In the genomic region with DNA sequence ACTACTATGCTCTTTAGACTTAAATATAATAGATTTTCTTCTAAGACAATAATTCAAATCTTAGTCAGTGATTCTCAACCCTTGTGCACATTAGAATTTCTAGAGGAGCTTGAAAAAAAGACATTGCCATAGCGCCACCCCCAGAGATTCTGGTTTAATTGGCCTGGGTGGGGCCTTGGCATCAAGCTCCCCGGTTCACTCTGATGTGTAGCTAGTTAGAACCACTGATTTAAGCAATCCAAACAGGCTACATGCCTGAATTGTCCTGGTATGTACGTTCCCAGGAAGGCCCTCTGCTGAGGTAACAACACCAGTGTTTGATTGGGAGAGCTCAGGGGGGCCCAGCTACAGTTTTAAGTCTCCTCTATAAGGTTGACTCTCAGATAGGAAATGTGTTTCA, we compare ENCODE assay signal across 1 cellular context.
TF ChIP-seq lines count a peak whose summit lies in the region.

No MANE protein-coding gene starts in this region.

TF ChIP-seq in GM23338, 12 proteins besides CTCF, POLR2A, EP300 and RAD21:
- TF ChIP-seq EZH2 (IDR thresholded peaks at IDR 0.05; ENCODE audit: low read depth, unreplicated experiment) (no peak), CREB1 (CRISPR knock-in tag; IDR thresholded peaks at IDR 0.05; ENCODE audit: low read depth) (no peak), EZH2phosphoT487 (IDR thresholded peaks at IDR 0.05; ENCODE audit: unreplicated experiment) (no peak)
- TF ChIP-seq, protein P1, sequence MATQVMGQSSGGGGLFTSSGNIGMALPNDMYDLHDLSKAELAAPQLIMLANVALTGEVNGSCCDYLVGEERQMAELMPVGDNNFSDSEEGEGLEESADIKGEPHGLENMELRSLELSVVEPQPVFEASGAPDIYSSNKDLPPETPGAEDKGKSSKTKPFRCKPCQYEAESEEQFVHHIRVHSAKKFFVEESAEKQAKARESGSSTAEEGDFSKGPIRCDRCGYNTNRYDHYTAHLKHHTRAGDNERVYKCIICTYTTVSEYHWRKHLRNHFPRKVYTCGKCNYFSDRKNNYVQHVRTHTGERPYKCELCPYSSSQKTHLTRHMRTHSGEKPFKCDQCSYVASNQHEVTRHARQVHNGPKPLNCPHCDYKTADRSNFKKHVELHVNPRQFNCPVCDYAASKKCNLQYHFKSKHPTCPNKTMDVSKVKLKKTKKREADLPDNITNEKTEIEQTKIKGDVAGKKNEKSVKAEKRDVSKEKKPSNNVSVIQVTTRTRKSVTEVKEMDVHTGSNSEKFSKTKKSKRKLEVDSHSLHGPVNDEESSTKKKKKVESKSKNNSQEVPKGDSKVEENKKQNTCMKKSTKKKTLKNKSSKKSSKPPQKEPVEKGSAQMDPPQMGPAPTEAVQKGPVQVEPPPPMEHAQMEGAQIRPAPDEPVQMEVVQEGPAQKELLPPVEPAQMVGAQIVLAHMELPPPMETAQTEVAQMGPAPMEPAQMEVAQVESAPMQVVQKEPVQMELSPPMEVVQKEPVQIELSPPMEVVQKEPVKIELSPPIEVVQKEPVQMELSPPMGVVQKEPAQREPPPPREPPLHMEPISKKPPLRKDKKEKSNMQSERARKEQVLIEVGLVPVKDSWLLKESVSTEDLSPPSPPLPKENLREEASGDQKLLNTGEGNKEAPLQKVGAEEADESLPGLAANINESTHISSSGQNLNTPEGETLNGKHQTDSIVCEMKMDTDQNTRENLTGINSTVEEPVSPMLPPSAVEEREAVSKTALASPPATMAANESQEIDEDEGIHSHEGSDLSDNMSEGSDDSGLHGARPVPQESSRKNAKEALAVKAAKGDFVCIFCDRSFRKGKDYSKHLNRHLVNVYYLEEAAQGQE (IDR thresholded peaks at IDR 0.05; ENCODE audit: unreplicated experiment) = no peak
- TF ChIP-seq, protein P2, sequence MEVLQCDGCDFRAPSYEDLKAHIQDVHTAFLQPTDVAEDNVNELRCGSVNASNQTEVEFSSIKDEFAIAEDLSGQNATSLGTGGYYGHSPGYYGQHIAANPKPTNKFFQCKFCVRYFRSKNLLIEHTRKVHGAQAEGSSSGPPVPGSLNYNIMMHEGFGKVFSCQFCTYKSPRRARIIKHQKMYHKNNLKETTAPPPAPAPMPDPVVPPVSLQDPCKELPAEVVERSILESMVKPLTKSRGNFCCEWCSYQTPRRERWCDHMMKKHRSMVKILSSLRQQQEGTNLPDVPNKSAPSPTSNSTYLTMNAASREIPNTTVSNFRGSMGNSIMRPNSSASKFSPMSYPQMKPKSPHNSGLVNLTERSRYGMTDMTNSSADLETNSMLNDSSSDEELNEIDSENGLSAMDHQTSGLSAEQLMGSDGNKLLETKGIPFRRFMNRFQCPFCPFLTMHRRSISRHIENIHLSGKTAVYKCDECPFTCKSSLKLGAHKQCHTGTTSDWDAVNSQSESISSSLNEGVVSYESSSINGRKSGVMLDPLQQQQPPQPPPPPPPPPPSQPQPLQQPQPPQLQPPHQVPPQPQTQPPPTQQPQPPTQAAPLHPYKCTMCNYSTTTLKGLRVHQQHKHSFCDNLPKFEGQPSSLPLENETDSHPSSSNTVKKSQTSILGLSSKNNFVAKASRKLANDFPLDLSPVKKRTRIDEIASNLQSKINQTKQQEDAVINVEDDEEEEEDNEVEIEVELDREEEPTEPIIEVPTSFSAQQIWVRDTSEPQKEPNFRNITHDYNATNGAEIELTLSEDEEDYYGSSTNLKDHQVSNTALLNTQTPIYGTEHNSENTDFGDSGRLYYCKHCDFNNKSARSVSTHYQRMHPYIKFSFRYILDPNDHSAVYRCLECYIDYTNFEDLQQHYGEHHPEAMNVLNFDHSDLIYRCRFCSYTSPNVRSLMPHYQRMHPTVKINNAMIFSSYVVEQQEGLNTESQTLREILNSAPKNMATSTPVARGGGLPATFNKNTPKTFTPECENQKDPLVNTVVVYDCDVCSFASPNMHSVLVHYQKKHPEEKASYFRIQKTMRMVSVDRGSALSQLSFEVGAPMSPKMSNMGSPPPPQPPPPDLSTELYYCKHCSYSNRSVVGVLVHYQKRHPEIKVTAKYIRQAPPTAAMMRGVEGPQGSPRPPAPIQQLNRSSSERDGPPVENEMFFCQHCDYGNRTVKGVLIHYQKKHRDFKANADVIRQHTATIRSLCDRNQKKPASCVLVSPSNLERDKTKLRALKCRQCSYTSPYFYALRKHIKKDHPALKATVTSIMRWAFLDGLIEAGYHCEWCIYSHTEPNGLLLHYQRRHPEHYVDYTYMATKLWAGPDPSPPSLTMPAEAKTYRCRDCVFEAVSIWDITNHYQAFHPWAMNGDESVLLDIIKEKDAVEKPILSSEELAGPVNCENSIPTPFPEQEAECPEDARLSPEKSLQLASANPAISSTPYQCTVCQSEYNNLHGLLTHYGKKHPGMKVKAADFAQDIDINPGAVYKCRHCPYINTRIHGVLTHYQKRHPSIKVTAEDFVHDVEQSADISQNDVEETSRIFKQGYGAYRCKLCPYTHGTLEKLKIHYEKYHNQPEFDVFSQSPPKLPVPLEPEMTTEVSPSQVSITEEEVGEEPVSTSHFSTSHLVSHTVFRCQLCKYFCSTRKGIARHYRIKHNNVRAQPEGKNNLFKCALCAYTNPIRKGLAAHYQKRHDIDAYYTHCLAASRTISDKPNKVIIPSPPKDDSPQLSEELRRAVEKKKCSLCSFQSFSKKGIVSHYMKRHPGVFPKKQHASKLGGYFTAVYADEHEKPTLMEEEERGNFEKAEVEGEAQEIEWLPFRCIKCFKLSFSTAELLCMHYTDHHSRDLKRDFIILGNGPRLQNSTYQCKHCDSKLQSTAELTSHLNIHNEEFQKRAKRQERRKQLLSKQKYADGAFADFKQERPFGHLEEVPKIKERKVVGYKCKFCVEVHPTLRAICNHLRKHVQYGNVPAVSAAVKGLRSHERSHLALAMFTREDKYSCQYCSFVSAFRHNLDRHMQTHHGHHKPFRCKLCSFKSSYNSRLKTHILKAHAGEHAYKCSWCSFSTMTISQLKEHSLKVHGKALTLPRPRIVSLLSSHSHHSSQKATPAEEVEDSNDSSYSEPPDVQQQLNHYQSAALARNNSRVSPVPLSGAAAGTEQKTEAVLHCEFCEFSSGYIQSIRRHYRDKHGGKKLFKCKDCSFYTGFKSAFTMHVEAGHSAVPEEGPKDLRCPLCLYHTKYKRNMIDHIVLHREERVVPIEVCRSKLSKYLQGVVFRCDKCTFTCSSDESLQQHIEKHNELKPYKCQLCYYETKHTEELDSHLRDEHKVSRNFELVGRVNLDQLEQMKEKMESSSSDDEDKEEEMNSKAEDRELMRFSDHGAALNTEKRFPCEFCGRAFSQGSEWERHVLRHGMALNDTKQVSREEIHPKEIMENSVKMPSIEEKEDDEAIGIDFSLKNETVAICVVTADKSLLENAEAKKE (CRISPR knock-in tag; IDR thresholded peaks at IDR 0.05) = no peak
